Comparison of ENCODE assay signal across 30 cellular contexts in the genomic region with DNA sequence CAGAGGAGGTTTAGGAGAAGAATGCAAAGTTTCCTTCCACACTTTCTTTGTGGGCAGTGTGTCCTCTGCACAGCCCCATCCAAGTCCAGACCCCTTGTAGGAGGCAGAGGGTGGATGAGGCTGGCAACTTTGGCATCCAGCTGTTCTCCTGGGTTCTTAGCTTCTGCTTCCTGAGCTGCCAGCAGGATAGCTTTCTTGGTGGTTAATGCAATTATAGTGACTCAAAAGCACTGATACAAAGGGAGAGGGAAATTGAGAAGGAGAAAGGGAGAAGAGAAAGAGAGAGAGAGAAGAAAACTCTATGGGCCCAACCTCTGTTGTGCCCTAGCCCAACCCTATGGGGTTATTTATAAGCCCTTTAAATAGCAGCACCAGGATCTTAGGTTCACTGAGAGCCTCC. TPM values are rescaled to one million over a fixed set of nuclear protein-coding genes. Genes with fewer than 3 reads are reported as not detected.
"Had no signal": no experiment of that assay in that cellular context is flagged by ENCODE, and none has a peak within 500 bp of the region (broad histone marks: within the 10 kb centered on the region; RNA-seq: fewer than 3 reads in every experiment).

No MANE protein-coding gene starts in this region.

- H3K9ac ChIP-seq: parathyroid adenoma had no signal

- H3K36me3 Mint-ChIP-seq: natural killer cell treated with Interleukin-12 subunit alpha and Interleukin-12 subunit beta and Interleukin-15 and Interleukin-18, amount 100 ng/mL, for 72 hours; stimulated activated effector memory CD8-positive, alpha-beta T cell treated with anti-CD3 and anti-CD28 coated beads, Interleukin-12 subunit alpha, Interleukin-12 subunit beta, amount 100 ng/mL, for 72 hours; stimulated activated naive B cell treated with anti-CD40 and anti-IgM and Interleukin-4, amounts not matched to agents 10 μg/mL and 1 μg/mL and 100 μg/mL, for 72 hours; type B pancreatic cell had no signal

- H3K27ac Mint-ChIP-seq: naive thymus-derived CD8-positive, alpha-beta T cell; natural killer cell treated with Interleukin-12 subunit alpha and Interleukin-12 subunit beta and Interleukin-15 and Interleukin-18, amount 100 ng/mL, for 72 hours; nephron progenitor cell; progenitor cell of endocrine pancreas; stimulated activated effector memory CD8-positive, alpha-beta T cell treated with anti-CD3 and anti-CD28 coated beads, Interleukin-12 subunit alpha, Interleukin-12 subunit beta, amount 100 ng/mL, for 72 hours; stimulated activated naive B cell treated with anti-CD40 and anti-IgM and Interleukin-4, amounts not matched to agents 10 μg/mL and 1 μg/mL and 100 μg/mL, for 72 hours; stimulated activated naive CD8-positive, alpha-beta T cell treated with anti-CD3 and anti-CD28 coated beads, Interleukin-15, amount 100 ng/mL, for 72 hours; type B pancreatic cell had no signal

- H3K27ac ChIP-seq: ovary, parathyroid adenoma, psoas muscle, right lobe of liver, sigmoid colon, suprapubic skin, testis, tibial artery, transverse colon, upper lobe of right lung, uterus had no signal

- H3K9me3 ChIP-seq: ovary, psoas muscle, right lobe of liver, sigmoid colon, suprapubic skin, testis, tibial artery, transverse colon, upper lobe of right lung, uterus had no signal

- H3K36me3 ChIP-seq: ovary, right lobe of liver, sigmoid colon, suprapubic skin, tibial artery, transverse colon, upper lobe of right lung, uterus had no signal

- H3K4me3 Mint-ChIP-seq: naive thymus-derived CD8-positive, alpha-beta T cell; natural killer cell treated with Interleukin-12 subunit alpha and Interleukin-12 subunit beta and Interleukin-15 and Interleukin-18, amount 100 ng/mL, for 72 hours; nephron progenitor cell; neural crest cell; stimulated activated effector memory CD8-positive, alpha-beta T cell treated with anti-CD3 and anti-CD28 coated beads, Interleukin-12 subunit alpha, Interleukin-12 subunit beta, amount 100 ng/mL, for 72 hours; stimulated activated naive B cell treated with anti-CD40 and anti-IgM and Interleukin-4, amounts not matched to agents 10 μg/mL and 1 μg/mL and 100 μg/mL, for 72 hours; stimulated activated naive CD8-positive, alpha-beta T cell treated with anti-CD3 and anti-CD28 coated beads, Interleukin-15, amount 100 ng/mL, for 72 hours; type B pancreatic cell had no signal

- H3K79me2 ChIP-seq: parathyroid adenoma had no signal

- H3K4me1 Mint-ChIP-seq: neural crest cell; stimulated activated effector memory CD8-positive, alpha-beta T cell treated with anti-CD3 and anti-CD28 coated beads, Interleukin-12 subunit alpha, Interleukin-12 subunit beta, amount 100 ng/mL, for 72 hours; stimulated activated naive CD8-positive, alpha-beta T cell treated with anti-CD3 and anti-CD28 coated beads, Interleukin-15, amount 100 ng/mL, for 72 hours had no signal

- H3K9me3 Mint-ChIP-seq: natural killer cell treated with Interleukin-12 subunit alpha and Interleukin-12 subunit beta and Interleukin-15 and Interleukin-18, amount 100 ng/mL, for 72 hours; nephron progenitor cell; neural crest cell; stimulated activated effector memory CD8-positive, alpha-beta T cell treated with anti-CD3 and anti-CD28 coated beads, Interleukin-12 subunit alpha, Interleukin-12 subunit beta, amount 100 ng/mL, for 72 hours; stimulated activated naive B cell treated with anti-CD40 and anti-IgM and Interleukin-4, amounts not matched to agents 10 μg/mL and 1 μg/mL and 100 μg/mL, for 72 hours; stimulated activated naive CD8-positive, alpha-beta T cell treated with anti-CD3 and anti-CD28 coated beads, Interleukin-15, amount 100 ng/mL, for 72 hours; type B pancreatic cell had no signal

- H2AFZ ChIP-seq: parathyroid adenoma had no signal

- H3K27me3 ChIP-seq: ovary, right lobe of liver, suprapubic skin, testis, tibial artery, uterus had no signal

- DNase-seq: naive thymus-derived CD8-positive, alpha-beta T cell; nephron progenitor cell; occipital lobe; ovary; posterior cingulate gyrus; psoas muscle; right cardiac atrium; right lobe of liver; sigmoid colon; small intestine; stimulated activated CD4-positive, alpha-beta T cell treated with anti-CD3 and anti-CD28 coated beads, Interleukin-15, amount 100 ng/mL, for 24 hours; stimulated activated CD4-positive, alpha-beta T cell treated with anti-CD3 and anti-CD28 coated beads, Interleukin-2, amount 100 ng/mL, for 24 hours; stimulated activated CD4-positive, alpha-beta T cell treated with anti-CD3 and anti-CD28 coated beads, Interleukin-2, amount 100 ng/mL, for 48 hours; stimulated activated CD4-positive, alpha-beta T cell treated with anti-CD3 and anti-CD28 coated beads, Interleukin-4, amount 100 ng/mL, for 24 hours; stimulated activated naive B cell treated with anti-CD40 and anti-IgM and Interleukin-4, amounts not matched to agents 10 μg/mL and 1 μg/mL and 100 μg/mL, for 72 hours; stimulated activated naive CD8-positive, alpha-beta T cell treated with anti-CD3 and anti-CD28 coated beads, Interleukin-15, amount 100 ng/mL, for 72 hours; stimulated activated naive CD8-positive, alpha-beta T cell treated with anti-CD3 and anti-CD28 coated beads, Interleukin-15, Interleukin-2, amounts not matched to agents 100 U/mL and 50 U/mL, for 24 hours; substantia nigra; testis; tibial artery; transverse colon; upper lobe of right lung; uterus had no signal

- H3K4me1 ChIP-seq: psoas muscle had no signal

- ATAC-seq: naive thymus-derived CD8-positive, alpha-beta T cell; natural killer cell treated with Interleukin-12 subunit alpha and Interleukin-12 subunit beta and Interleukin-15 and Interleukin-18, amount 100 ng/mL, for 72 hours; psoas muscle; right cardiac atrium; right lobe of liver; stimulated activated effector memory CD8-positive, alpha-beta T cell treated with anti-CD3 and anti-CD28 coated beads, Interleukin-12 subunit alpha, Interleukin-12 subunit beta, amount 100 ng/mL, for 72 hours; stimulated activated naive B cell treated with anti-CD40 and anti-IgM and Interleukin-4, amounts not matched to agents 10 μg/mL and 1 μg/mL and 100 μg/mL, for 72 hours; stimulated activated naive CD8-positive, alpha-beta T cell treated with anti-CD3 and anti-CD28 coated beads, Interleukin-15, amount 100 ng/mL, for 72 hours; stimulated activated naive CD8-positive, alpha-beta T cell treated with anti-CD3 and anti-CD28 coated beads, Interleukin-15, Interleukin-2, amounts not matched to agents 100 U/mL and 50 U/mL, for 24 hours; upper lobe of right lung had no signal

- H3K4me3 ChIP-seq: ovary, psoas muscle, right lobe of liver, sigmoid colon, suprapubic skin, testis, tibial artery, transverse colon, upper lobe of right lung, uterus had no signal

RNA-seq across cellular contexts. Expression of a gene that starts 4.5 kb away (rescaled TPM):
- total RNA-seq: naive thymus-derived CD8-positive, alpha-beta T cell; natural killer cell treated with Interleukin-12 subunit alpha and Interleukin-12 subunit beta and Interleukin-15 and Interleukin-18, amount 100 ng/mL, for 72 hours; neural crest cell; progenitor cell of endocrine pancreas had no signal
- polyA plus RNA-seq: naive thymus-derived CD8-positive, alpha-beta T cell had no signal
